11 cellular contexts compared by ENCODE assay signal in genomic region chr14:70888681-70889175, GRCh38. TPM values are rescaled to one million over a fixed set of nuclear protein-coding genes. Genes with fewer than 3 reads are reported as not detected.
DNase-seq lines count a peak whose midpoint lies in the region; ATAC-seq, FAIRE-seq and TF ChIP-seq lines count a peak whose summit lies in the region.
"Had no signal": no experiment of that assay in that cellular context is flagged by ENCODE, and none has a peak within 500 bp of the region (broad histone marks: within the 10 kb centered on the region; RNA-seq: fewer than 3 reads in every experiment).

No MANE protein-coding gene starts in this region.

- no peak overlapping the region for H3K4me3 Mint-ChIP-seq in CD8-positive, alpha-beta T cell
- peak overlapping the region in 2 of 10 donors; percentile 4 to 6 for H3K4me3 Mint-ChIP-seq in naive thymus-derived CD8-positive, alpha-beta T cell

- TF ChIP-seq POLR2A in GM12878 (IDR thresholded peaks at IDR 0.05; ENCODE audit: low read depth, low read length): no peak

- H3K4me1 ChIP-seq in CD8-positive, alpha-beta T cell (ENCODE audit: insufficient read depth, low read length): peaks cover 67% of the 10 kb centered on the region
- H3K4me1 ChIP-seq in GM12878 (ENCODE audit: control insufficient read depth, insufficient read depth, low read length): peaks cover 60% of the 10 kb centered on the region

- BruUV-seq in GM12878 (replicated peaks; lab: Mats Ljungman, UMichigan): no TSS peak

- H3K9ac ChIP-seq in GM12878 (ENCODE audit: control insufficient read depth, insufficient read depth, low read length): no peak overlapping the region

- ATAC-seq in CD8-positive, alpha-beta T cell: peak; percentile 85
- ATAC-seq in GM12878: no peak
- peak; percentile 27 to 69 for ATAC-seq in naive thymus-derived CD8-positive, alpha-beta T cell
- no peak for ATAC-seq in HG02840 (IDR thresholded peaks at IDR 0.05; ENCODE audit: low FRiP score, unreplicated experiment)
- ATAC-seq: pancreas had no signal

- H3K27ac Mint-ChIP-seq in CD8-positive, alpha-beta T cell: no peak overlapping the region
- peak overlapping the region in 4 of 10 donors; percentile 15 to 68 (median 40) for H3K27ac Mint-ChIP-seq in naive thymus-derived CD8-positive, alpha-beta T cell

- no peaks in the 10 kb centered on the region for H3K27me3 ChIP-seq in CD8-positive, alpha-beta T cell (ENCODE audit: insufficient read depth, low read length)
- no peaks in the 10 kb centered on the region for H3K27me3 ChIP-seq in GM12878 (replicated peaks in 1 of 2; ENCODE audit: control insufficient read depth in 2 of 2, insufficient read depth in 2 of 2, low read length in 1 of 2)
- H3K27me3 ChIP-seq: pancreas had no signal

- H4K20me1 ChIP-seq in GM12878 (ENCODE audit: control insufficient read depth, insufficient read depth): no peaks in the 10 kb centered on the region

- 0% methylated on average over 1 of the region's 1 CpG for WGBS in GM12878 (ENCODE audit: insufficient coverage, insufficient replicate concordance, low lambda C conversion rate, missing lambda C conversion rate)

- FAIRE-seq in GM12878 (lab: Jason Lieb, UNC): no peak
- FAIRE-seq: pancreas had no signal

- H3K27me3 Mint-ChIP-seq in CD8-positive, alpha-beta T cell (ENCODE audit: low read depth): no peaks in the 10 kb centered on the region
- no peaks in the 10 kb centered on the region for H3K27me3 Mint-ChIP-seq in naive thymus-derived CD8-positive, alpha-beta T cell

- H3K36me3 Mint-ChIP-seq in CD8-positive, alpha-beta T cell: no peaks in the 10 kb centered on the region
- no peaks in the 10 kb centered on the region for H3K36me3 Mint-ChIP-seq in naive thymus-derived CD8-positive, alpha-beta T cell

- no peak for TF ChIP-seq EP300 in GM12878 (IDR thresholded peaks at IDR 0.05; ENCODE audit: borderline replicate concordance in 1 of 2, control insufficient read depth in 1 of 2, low read depth in 2 of 2, low read length in 2 of 2)

- no peak for TF ChIP-seq RAD21 in GM12878 (IDR thresholded peaks at IDR 0.05; ENCODE audit: insufficient read depth, low read depth, low read length)

- CTCF ChIA-PET in CD8-positive, alpha-beta T cell (lab: Charles Lee): interaction anchor here (1.0 to 2.4 kb wide), 6 partner anchors 9 to 84 kb away, joined by 3 to 11 read pairs (median 4); partner anchors contain the start of gene PCNX1
- CTCF ChIA-PET in GM12878 (lab: Yijun Ruan, JAX): interaction anchor here (0.8 to 12.3 kb wide), 8 partner anchors 11 to 71 kb away, joined by 3 to 110 read pairs (median 5); partner anchors contain the start of gene PCNX1

- no peaks in the 10 kb centered on the region for H3K79me2 ChIP-seq in GM12878 (ENCODE audit: control insufficient read depth, insufficient read depth, low read length)

- H3K4me1 Mint-ChIP-seq in CD8-positive, alpha-beta T cell (ENCODE audit: low read depth): peaks cover 69% of the 10 kb centered on the region
- peaks cover 52 to 79% (median 68%) of the 10 kb centered on the region in 4 donors for H3K4me1 Mint-ChIP-seq in naive thymus-derived CD8-positive, alpha-beta T cell

- SMC1A ChIA-PET in GM12878 (lab: Charles Lee; ENCODE audit: uncharacterized antibody, unreplicated experiment): interaction anchor here (0.6 to 9.8 kb wide), 12 partner anchors 10 to 71 kb away, joined by 3 to 89 read pairs (median 4); partner anchors contain the start of gene PCNX1

- no peak overlapping the region for H3K4me3 ChIP-seq in CD8-positive, alpha-beta T cell (ENCODE audit: low read depth, low read length)
- H3K4me3 ChIP-seq in GM12878: no peak overlapping the region
- H3K4me3 ChIP-seq: pancreas had no signal

- intact Hi-C loops in CD8-positive, alpha-beta T cell (cut with DNase I, micrococcal nuclease): loop anchor here in 1 of 2 experiments (2.0 kb wide), 1 partner anchor 16 kb away; no protein-coding TSS in a partner anchor
- intact Hi-C loops in GM12878 (cut with micrococcal nuclease; ENCODE audit: unreplicated experiment): loop anchor here (5.0 kb wide), 1 partner anchor 221 kb away; no protein-coding TSS in a partner anchor

- in situ Hi-C loops in GM12878 (cut with MboI): no loop called here

- no peaks in the 10 kb centered on the region for H3K36me3 ChIP-seq in CD8-positive, alpha-beta T cell (ENCODE audit: insufficient read depth, low read length)
- H3K36me3 ChIP-seq in KOPT-K1 (ENCODE audit: insufficient read depth, low read length) (no peaks in the 10 kb centered on the region), GM12878 (ENCODE audit: control insufficient read depth in 2 of 2, insufficient read depth in 2 of 2, low read length in 1 of 2) (no peaks in the 10 kb centered on the region)
- H3K36me3 ChIP-seq: pancreas had no signal

- no peak overlapping the region for H2AFZ ChIP-seq in GM12878 (ENCODE audit: control insufficient read depth, low read depth, low read length)

- RAD21 ChIA-PET in GM12878 (lab: Charles Lee; ENCODE audit: unreplicated experiment): interaction anchor here (0.7 to 4.1 kb wide), 6 partner anchors 16 to 87 kb away, joined by 3 to 14 read pairs (median 5); partner anchors contain the start of gene PCNX1

- DNase-seq in CD8-positive, alpha-beta T cell: no peak
- no peak for DNase-seq in GM12878 (ENCODE audit: low read depth, low spot score)
- peak in 2 of 10 donors; percentile 41 to 44 for DNase-seq in naive thymus-derived CD8-positive, alpha-beta T cell
- DNase-seq in ecto neural progenitor cell (ENCODE audit: low spot score): no peak
- DNase-seq in GDM1 (lab: John Stamatoyannopoulos, UW): no peak
- DNase-seq in NCI-H2107 (lab: John Stamatoyannopoulos, UW): no peak
- DNase-seq: islet precursor cell, pancreas had no signal

- H3K27ac ChIP-seq in CD8-positive, alpha-beta T cell (ENCODE audit: low read depth, low read length): no peak overlapping the region
- H3K27ac ChIP-seq in KOPT-K1 (ENCODE audit: low read depth, low read length, poor library complexity, severe bottlenecking) (peak overlapping the region; percentile 38), GM12878 (ENCODE audit: control insufficient read depth, insufficient read depth) (no peak overlapping the region)
- H3K27ac ChIP-seq: pancreas had no signal

- POLR2A ChIA-PET in CD8-positive, alpha-beta T cell (lab: Charles Lee): interaction anchor here (0.8 kb wide), 1 partner anchor 13 kb away, joined by 6 read pairs; no protein-coding TSS in a partner anchor
- POLR2A ChIA-PET in GM12878 (lab: Charles Lee): interaction anchor here (0.6 to 1.5 kb wide), 2 partner anchors 17 to 187 kb away, joined by 5 to 9 read pairs; partner anchors contain the start of gene PCNX1
- POLR2A ChIA-PET in naive thymus-derived CD8-positive, alpha-beta T cell (lab: Charles Lee): interaction anchor here (0.6 to 1.4 kb wide), 2 partner anchors 18 to 92 kb away, joined by 3 to 7 read pairs; partner anchors contain the start of gene PCNX1

- H3K9me3 Mint-ChIP-seq in CD8-positive, alpha-beta T cell: no peaks in the 10 kb centered on the region
- H3K9me3 Mint-ChIP-seq in naive thymus-derived CD8-positive, alpha-beta T cell: no peaks in the 10 kb centered on the region
- H3K9me3 Mint-ChIP-seq: IgD-negative memory B cell had no signal

- H3K9me3 ChIP-seq in CD8-positive, alpha-beta T cell (ENCODE audit: low read length): no peaks in the 10 kb centered on the region
- no peaks in the 10 kb centered on the region for H3K9me3 ChIP-seq in KOPT-K1 (ENCODE audit: insufficient read depth, low read length, poor library complexity, severe bottlenecking)
- H3K9me3 ChIP-seq in GM12878 (replicated peaks; ENCODE audit: control insufficient read depth, insufficient read depth, low read length): no peaks in the 10 kb centered on the region
- H3K9me3 ChIP-seq: pancreas had no signal

- TF ChIP-seq CTCF in CD8-positive, alpha-beta T cell (IDR thresholded peaks at IDR 0.05): no peak
- TF ChIP-seq CTCF in GM12878 (IDR thresholded peaks at IDR 0.05 in 2 of 3, conservative IDR thresholded peaks at IDR 0.05 in 1 of 3; ENCODE audit: control insufficient read depth in 2 of 3, extremely low read depth in 1 of 3, insufficient read depth in 1 of 3, low read depth in 3 of 3, low read length in 3 of 3): no peak

- no peak overlapping the region for H3K4me2 ChIP-seq in GM12878 (ENCODE audit: control insufficient read depth, insufficient read depth)

TF ChIP-seq in GM12878, 131 proteins besides CTCF, POLR2A, EP300 and RAD21:
- TF ChIP-seq BCL11A (IDR thresholded peaks at IDR 0.05; ENCODE audit: low read depth, low read length): no peak
- TF ChIP-seq ATF7 (IDR thresholded peaks at IDR 0.05; ENCODE audit: low read depth): peak; percentile 50; the same call in 1 of the 2 replicates
- TF ChIP-seq CREM (IDR thresholded peaks at IDR 0.05; ENCODE audit: low read depth): 0 out of 2 replicates have a peak, but pooled peaks have one; percentile 48

RNA-seq across cellular contexts. Expression of gene PCNX1, which starts 18.5 kb away (rescaled TPM):
- total RNA-seq in CD8-positive, alpha-beta T cell: 10 to 100 TPM; 54.0 to 63.5 TPM
- total RNA-seq in GM12878 (2013; cell fraction: nucleolus; rRNA removed): 260 and 270 TPM in 2 replicates
- total RNA-seq in GM12878 (2014; rRNA removed) (40.4 and 46.5 TPM in 2 replicates), GM12878 (2014; rRNA removed; fragmentation: Illumina TruSeq; extraction: Trizol) (44.3 and 47.1 TPM in 2 replicates), GM12878 (2021) (34.3 and 40.3 TPM in 2 replicates)
- 6.6 TPM for polyA plus RNA-seq in GM12878 (2011; ENCODE audit: low read depth)
- polyA plus RNA-seq in GM12878 (2011; rRNA removed) (53.9 and 54.8 TPM in 2 replicates), GM12878 (2014; fragmentation: Illumina TruSeq; extraction: Trizol) (23.5 and 33.8 TPM in 2 replicates), GM12878 (2014; fragmentation: Nextera tagmentation; extraction: Ambion mirVana) (1 to 10 TPM; 4.6 to 5.1 TPM), GM12878 (2014; rRNA removed) (16.3 and 17.5 TPM in 2 replicates), GM12878 (2016; fragmentation: Nextera tagmentation; extraction: Ambion mirVana) (1 to 10 TPM; 5.2 to 9.3 TPM)
- polyA plus RNA-seq in GM12878 (2011; cell fraction: cytosol; rRNA removed): 35.8 and 41.0 TPM in 2 replicates
- 70.6 and 74.4 TPM in 2 replicates for polyA plus RNA-seq in GM12878 (2011; cell fraction: nucleus; rRNA removed)
- polyA plus RNA-seq in GM12878 (2012): 9.6 and 11.2 TPM in 2 replicates
- polyA minus RNA-seq in GM12878 (2011; rRNA and poly(A)+ RNA removed): 136 and 171 TPM in 2 replicates
- polyA minus RNA-seq in GM12878 (2011; cell fraction: cytosol; rRNA and poly(A)+ RNA removed): 46.5 and 51.5 TPM in 2 replicates
- polyA minus RNA-seq in GM12878 (2011; cell fraction: nucleus; rRNA and poly(A)+ RNA removed): 103 and 146 TPM in 2 replicates
- 10 to 100 TPM; 73.7 to 78.6 TPM for total RNA-seq in naive thymus-derived CD8-positive, alpha-beta T cell
- 1 to 10 TPM; 5.5 to 8.3 (median 7.9) TPM for polyA plus RNA-seq in naive thymus-derived CD8-positive, alpha-beta T cell

Comparison
In these comparisons a context has a peak if more than half of its experiments do, and no peak if none do; other contexts are left out.
1. ATAC-seq: peak in CD8-positive, alpha-beta T cell (single experiment) and naive thymus-derived CD8-positive, alpha-beta T cell (2 of 2); none in GM12878 (single experiment) and HG02840 (single experiment).